1 cellular context compared by ENCODE assay signal in genomic region chr17:16215965-16216316, GRCh38.
TF ChIP-seq lines count a peak whose summit lies in the region.

No MANE protein-coding gene starts in this region.

TF ChIP-seq in K562, 482 proteins besides CTCF, POLR2A, EP300 and RAD21 (continued from another document):
- TF ChIP-seq PRDM10 (IDR thresholded peaks at IDR 0.05; ENCODE audit: partially characterized antibody): peak; percentile 75
- TF ChIP-seq CBFB (CRISPR knock-in tag; IDR thresholded peaks at IDR 0.05): peak; percentile 66; the same call in 1 of the 2 replicates
- 0 out of 2 replicates have a peak, but pooled peaks have one; percentile 4 for TF ChIP-seq TRIM28 (IDR thresholded peaks at IDR 0.05)
- no peak for TF ChIP-seq TCF7L2 (IDR thresholded peaks at IDR 0.05; ENCODE audit: low read depth, low read length)
- TF ChIP-seq CLOCK (CRISPR knock-in tag; IDR thresholded peaks at IDR 0.05; ENCODE audit: borderline replicate concordance): no peak
- TF ChIP-seq ELF1 (tag; IDR thresholded peaks at IDR 0.05): 0 out of 2 replicates have a peak, but pooled peaks have one; percentile 23
- peak; percentile 44; the same call in 1 of the 2 replicates for TF ChIP-seq FOXK1 (CRISPR knock-in tag; IDR thresholded peaks at IDR 0.05; ENCODE audit: borderline replicate concordance)
- 0 out of 2 replicates have a peak, but pooled peaks have one; percentile 49 for TF ChIP-seq EP400 (IDR thresholded peaks at IDR 0.05)
- peak; percentile 74 for TF ChIP-seq L3MBTL2 (IDR thresholded peaks at IDR 0.05)
- no peak; the same call in 1 of the 2 replicates for TF ChIP-seq ZKSCAN8 (CRISPR knock-in tag; IDR thresholded peaks at IDR 0.05)
